Comparison of ENCODE assay signal across 23 cellular contexts in the genomic region with DNA sequence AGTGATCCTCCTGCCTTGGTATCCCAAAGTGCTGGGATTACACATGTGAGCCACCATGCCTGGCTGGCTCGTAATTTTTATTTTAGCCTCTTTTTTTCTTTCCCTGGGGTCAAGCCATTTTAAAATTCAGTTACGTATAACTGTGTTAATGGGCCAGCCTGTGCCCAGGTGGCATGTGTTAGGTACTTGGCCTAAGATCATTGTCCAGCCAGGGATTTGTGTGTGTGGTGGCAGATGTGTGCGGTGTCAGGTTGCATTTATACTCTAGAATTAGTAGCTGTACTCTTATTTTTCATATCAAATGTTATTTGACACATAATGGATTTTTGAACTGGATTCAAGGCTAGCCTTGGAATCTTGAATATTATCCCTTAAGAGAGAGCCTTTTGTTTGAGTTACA.
A peak's percentile ranks its signal among the peaks of the same experiment; 100 is the strongest.
DNase-seq lines count a peak whose midpoint lies in the region; ATAC-seq and TF ChIP-seq lines count a peak whose summit lies in the region.
"Had no signal": no experiment of that assay in that cellular context is flagged by ENCODE, and none has a peak within 500 bp of the region (broad histone marks: within the 10 kb centered on the region; RNA-seq: fewer than 3 reads in every experiment).

No MANE protein-coding gene starts in this region.

- peaks cover 6% of the 10 kb centered on the region for H3K36me3 Mint-ChIP-seq in activated naive CD4-positive, alpha-beta T cell treated with anti-CD3 and anti-CD28 coated beads, Interleukin-2, amount 50 U/mL, for 24 hours
- H3K36me3 Mint-ChIP-seq in activated naive CD8-positive, alpha-beta T cell, result no peaks in the 10 kb centered on the region
- H3K36me3 Mint-ChIP-seq in stimulated activated effector memory CD8-positive, alpha-beta T cell treated with anti-CD3 and anti-CD28 coated beads, Interleukin-12 subunit alpha, Interleukin-12 subunit beta, amount 100 ng/mL, for 72 hours, result peaks cover 7% of the 10 kb centered on the region
- H3K36me3 Mint-ChIP-seq: brain had no signal

- WGBS in upper lobe of left lung, 2 donors, result 93 to 98% methylated on average over 3 of the region's 3 CpGs
- WGBS in tibial nerve, 2 donors, result 95 to 96% methylated on average over 3 of the region's 3 CpGs

- DNase-seq in activated naive CD4-positive, alpha-beta T cell (lab: John Stamatoyannopoulos, UW), result no peak
- DNase-seq in NCI-H1105 treated with DMSO at 0.1 percent for 48 hours (lab: John Stamatoyannopoulos, UW) (peak; percentile 32), NCI-H526 treated with DMSO at 0.1 percent for 48 hours (lab: John Stamatoyannopoulos, UW) (no peak), upper lobe of left lung (no peak), tibial nerve (ENCODE audit: low spot score in 2 of 2) (no peak)
- DNase-seq in stimulated activated effector memory CD8-positive, alpha-beta T cell treated with anti-CD3 and anti-CD28 coated beads, Interleukin-12 subunit alpha, Interleukin-12 subunit beta, amount 100 ng/mL, for 72 hours (ENCODE audit: low spot score in 2 of 2), result no peak
- DNase-seq: activated CD8-positive, alpha-beta memory T cell treated with anti-CD3 and anti-CD28 coated beads, Interleukin-2, amount 10 ng/mL, durations not matched to agents 7 days and 5 days; activated naive CD4-positive, alpha-beta T cell treated with anti-CD3 and anti-CD28 coated beads, Interleukin-2, amount 10 ng/mL, durations not matched to agents 7 days and 5 days; Calu3; foreskin melanocyte; GDM1; left colon; NCI-H2081 treated with DMSO at 0.1 percent for 48 hours; occipital lobe; SIG-M5; sigmoid colon; WERI-Rb-1 had no signal

- H3K27me3 ChIP-seq in upper lobe of left lung (no peaks in the 10 kb centered on the region), tibial nerve (no peaks in the 10 kb centered on the region)
- H3K27me3 ChIP-seq: sigmoid colon, suprapubic skin had no signal

- H3K27ac ChIP-seq in upper lobe of left lung, result no peak overlapping the region
- H3K27ac ChIP-seq in tibial nerve, result no peak overlapping the region
- H3K27ac ChIP-seq: coronary artery, sigmoid colon, suprapubic skin, WERI-Rb-1 had no signal

- peak overlapping the region; percentile 30 for H3K4me3 Mint-ChIP-seq in activated naive CD4-positive, alpha-beta T cell treated with anti-CD3 and anti-CD28 coated beads, Interleukin-2, amount 50 U/mL, for 24 hours
- H3K4me3 Mint-ChIP-seq in activated naive CD8-positive, alpha-beta T cell, result no peak overlapping the region
- H3K4me3 Mint-ChIP-seq in stimulated activated effector memory CD8-positive, alpha-beta T cell treated with anti-CD3 and anti-CD28 coated beads, Interleukin-12 subunit alpha, Interleukin-12 subunit beta, amount 100 ng/mL, for 72 hours, result peak overlapping the region; percentile 27
- H3K4me3 Mint-ChIP-seq: activated CD8-positive, alpha-beta memory T cell treated with anti-CD3 and anti-CD28 coated beads, Interleukin-2, amount 10 ng/mL, durations not matched to agents 7 days and 5 days; activated naive CD4-positive, alpha-beta T cell treated with anti-CD3 and anti-CD28 coated beads, Interleukin-2, amount 10 ng/mL, durations not matched to agents 7 days and 5 days; brain had no signal

- ATAC-seq in stimulated activated effector memory CD8-positive, alpha-beta T cell treated with anti-CD3 and anti-CD28 coated beads, Interleukin-12 subunit alpha, Interleukin-12 subunit beta, amount 100 ng/mL, for 72 hours, result no peak
- no peak for ATAC-seq in upper lobe of left lung (ENCODE audit: low FRiP score in 2 of 2)
- ATAC-seq: activated CD8-positive, alpha-beta memory T cell treated with anti-CD3 and anti-CD28 coated beads, Interleukin-2, amount 10 ng/mL, durations not matched to agents 7 days and 5 days; left colon had no signal

- H3K36me3 ChIP-seq in upper lobe of left lung, result no peaks in the 10 kb centered on the region
- no peaks in the 10 kb centered on the region for H3K36me3 ChIP-seq in tibial nerve
- H3K36me3 ChIP-seq: sigmoid colon, suprapubic skin, WERI-Rb-1 had no signal

- TF ChIP-seq CTCF in upper lobe of left lung (IDR thresholded peaks at IDR 0.05), result no peak
- no peak for TF ChIP-seq CTCF in tibial nerve (IDR thresholded peaks at IDR 0.05)

- TF ChIP-seq POLR2A in upper lobe of left lung (IDR thresholded peaks at IDR 0.05) (no peak), tibial nerve (IDR thresholded peaks at IDR 0.05) (no peak)

- no peak for TF ChIP-seq EP300 in upper lobe of left lung (IDR thresholded peaks at IDR 0.05)
- no peak for TF ChIP-seq EP300 in tibial nerve (IDR thresholded peaks at IDR 0.05)

- H3K9me3 ChIP-seq in upper lobe of left lung, result no peaks in the 10 kb centered on the region
- H3K9me3 ChIP-seq in tibial nerve, result no peaks in the 10 kb centered on the region
- H3K9me3 ChIP-seq: sigmoid colon, suprapubic skin had no signal

- H3K27me3 Mint-ChIP-seq in activated naive CD4-positive, alpha-beta T cell treated with anti-CD3 and anti-CD28 coated beads, Interleukin-2, amount 50 U/mL, for 24 hours, result no peaks in the 10 kb centered on the region
- H3K27me3 Mint-ChIP-seq in activated naive CD8-positive, alpha-beta T cell, result no peaks in the 10 kb centered on the region
- H3K27me3 Mint-ChIP-seq: activated CD8-positive, alpha-beta memory T cell treated with anti-CD3 and anti-CD28 coated beads, Interleukin-2, amount 10 ng/mL, durations not matched to agents 7 days and 5 days; activated naive CD4-positive, alpha-beta T cell treated with anti-CD3 and anti-CD28 coated beads, Interleukin-2, amount 10 ng/mL, durations not matched to agents 7 days and 5 days; brain had no signal

- no peak overlapping the region for H3K27ac Mint-ChIP-seq in activated naive CD4-positive, alpha-beta T cell treated with anti-CD3 and anti-CD28 coated beads, Interleukin-2, amount 50 U/mL, for 24 hours
- peak overlapping the region; percentile 59 for H3K27ac Mint-ChIP-seq in activated naive CD8-positive, alpha-beta T cell
- H3K27ac Mint-ChIP-seq in stimulated activated effector memory CD8-positive, alpha-beta T cell treated with anti-CD3 and anti-CD28 coated beads, Interleukin-12 subunit alpha, Interleukin-12 subunit beta, amount 100 ng/mL, for 72 hours, result peak overlapping the region; percentile 24
- H3K27ac Mint-ChIP-seq: activated CD8-positive, alpha-beta memory T cell treated with anti-CD3 and anti-CD28 coated beads, Interleukin-2, amount 10 ng/mL, durations not matched to agents 7 days and 5 days; activated naive CD4-positive, alpha-beta T cell treated with anti-CD3 and anti-CD28 coated beads, Interleukin-2, amount 10 ng/mL, durations not matched to agents 7 days and 5 days had no signal

- H3K9me3 Mint-ChIP-seq in activated naive CD4-positive, alpha-beta T cell treated with anti-CD3 and anti-CD28 coated beads, Interleukin-2, amount 50 U/mL, for 24 hours, result no peaks in the 10 kb centered on the region
- no peaks in the 10 kb centered on the region for H3K9me3 Mint-ChIP-seq in activated naive CD8-positive, alpha-beta T cell (ENCODE audit: low read depth)
- no peaks in the 10 kb centered on the region for H3K9me3 Mint-ChIP-seq in stimulated activated effector memory CD8-positive, alpha-beta T cell treated with anti-CD3 and anti-CD28 coated beads, Interleukin-12 subunit alpha, Interleukin-12 subunit beta, amount 100 ng/mL, for 72 hours
- H3K9me3 Mint-ChIP-seq: activated naive CD4-positive, alpha-beta T cell treated with anti-CD3 and anti-CD28 coated beads, Interleukin-2, amount 10 ng/mL, durations not matched to agents 7 days and 5 days; brain had no signal

- peaks cover 19 to 46% (median 24%) of the 10 kb centered on the region in 4 donors for H3K4me1 ChIP-seq in upper lobe of left lung
- H3K4me1 ChIP-seq in tibial nerve, result peaks cover 0 to 21% (median 3%) of the 10 kb centered on the region in 4 donors

- H3K4me3 ChIP-seq in upper lobe of left lung (no peak overlapping the region), tibial nerve (no peak overlapping the region)
- H3K4me3 ChIP-seq: coronary artery, GM12878, sigmoid colon, suprapubic skin had no signal

- peaks cover 87% of the 10 kb centered on the region for H3K4me1 Mint-ChIP-seq in activated naive CD4-positive, alpha-beta T cell treated with anti-CD3 and anti-CD28 coated beads, Interleukin-2, amount 50 U/mL, for 24 hours
- peaks cover 55% of the 10 kb centered on the region for H3K4me1 Mint-ChIP-seq in activated naive CD8-positive, alpha-beta T cell (ENCODE audit: low read depth)
- peaks cover 74% of the 10 kb centered on the region for H3K4me1 Mint-ChIP-seq in stimulated activated effector memory CD8-positive, alpha-beta T cell treated with anti-CD3 and anti-CD28 coated beads, Interleukin-12 subunit alpha, Interleukin-12 subunit beta, amount 100 ng/mL, for 72 hours
